ENCODE assay signal across 10 cellular contexts in genomic region chr17:43359469-43360105, GRCh38. TPM values are rescaled to one million over a fixed set of nuclear protein-coding genes. Genes with fewer than 3 reads are reported as not detected.
DNase-seq lines count a peak whose midpoint lies in the region; ATAC-seq and TF ChIP-seq lines count a peak whose summit lies in the region.
"Had no signal": no experiment of that assay in that cellular context is flagged by ENCODE, and none has a peak within 500 bp of the region (broad histone marks: within the 10 kb centered on the region; RNA-seq: fewer than 3 reads in every experiment).

No MANE protein-coding gene starts in this region.

- H3K36me3 Mint-ChIP-seq in CD8-positive, alpha-beta memory T cell, result peaks cover 0 to 14% (median 2%) of the 10 kb centered on the region in 3 donors
- peaks cover 52% of the 10 kb centered on the region for H3K36me3 Mint-ChIP-seq in effector memory CD8-positive, alpha-beta T cell (ENCODE audit: insufficient read depth)

- no CpG with 5 or more reads among the region's 17 CpGs for WGBS in trophoblast cell (ENCODE audit: extremely low coverage, insufficient coverage, insufficient read length)

- H3K4ac ChIP-seq in trophoblast cell (ENCODE audit: low read depth, low read length), result no peak overlapping the region

- peak overlapping the region; percentile 76 for H3K4me3 ChIP-seq in CD8-positive, alpha-beta memory T cell (ENCODE audit: low read length)
- H3K4me3 ChIP-seq in OCI-LY7 (ENCODE audit: low read depth, low read length, poor library complexity, severe bottlenecking) (peak overlapping the region; percentile 76), trophoblast cell (ENCODE audit: low read depth, low read length) (no peak overlapping the region)

- intact Hi-C loops in OCI-LY7 (cut with micrococcal nuclease; ENCODE audit: unreplicated experiment), result no loop called here

- peaks cover 11% of the 10 kb centered on the region for H3K4me1 ChIP-seq in CD8-positive, alpha-beta memory T cell (ENCODE audit: insufficient read depth, low read length)
- peaks cover 11% of the 10 kb centered on the region for H3K4me1 ChIP-seq in OCI-LY7 (ENCODE audit: insufficient read depth, low read length, poor library complexity, severe bottlenecking)
- H3K4me1 ChIP-seq in trophoblast cell (ENCODE audit: control insufficient read depth in 1 of 2, insufficient read depth in 2 of 2, low read length in 2 of 2), result peaks cover 0 to 7% of the 10 kb centered on the region in 2 experiments

- H4K91ac ChIP-seq in trophoblast cell (ENCODE audit: low read depth, low read length), result peak overlapping the region; percentile 13

- peaks cover 0 to 2% of the 10 kb centered on the region in 2 donors for H3K27me3 Mint-ChIP-seq in CD8-positive, alpha-beta memory T cell
- H3K27me3 Mint-ChIP-seq in effector memory CD8-positive, alpha-beta T cell, result peaks cover 6 to 9% of the 10 kb centered on the region in 2 donors

- H3K79me1 ChIP-seq in trophoblast cell (ENCODE audit: low read length), result peaks cover 15% of the 10 kb centered on the region

- no peak overlapping the region for H2BK12ac ChIP-seq in trophoblast cell (ENCODE audit: low read length)

- BruUV-seq in OCI-LY7 (replicated peaks; lab: Mats Ljungman, UMichigan), result no TSS peak

- H3K4me2 ChIP-seq in OCI-LY7 (ENCODE audit: low read length) (peak overlapping the region; percentile 76), trophoblast cell (ENCODE audit: low read length) (no peak overlapping the region)

- no peak overlapping the region for H2BK120ac ChIP-seq in trophoblast cell (ENCODE audit: insufficient read depth, low read length, poor library complexity)

- no peaks in the 10 kb centered on the region for H3K36me3 ChIP-seq in CD8-positive, alpha-beta memory T cell (ENCODE audit: insufficient read depth, low read length)
- H3K36me3 ChIP-seq in OCI-LY7 (ENCODE audit: insufficient read depth, low read length), result no peaks in the 10 kb centered on the region
- no peaks in the 10 kb centered on the region for H3K36me3 ChIP-seq in trophoblast cell (ENCODE audit: control insufficient read depth in 1 of 2, insufficient read depth in 2 of 2, low read length in 2 of 2)

- H2AK5ac ChIP-seq in trophoblast cell (ENCODE audit: low read length), result no peak overlapping the region

- H3K27ac Mint-ChIP-seq in CD8-positive, alpha-beta memory T cell, result peak overlapping the region; percentile 97 to 100 (median 100)
- peak overlapping the region; percentile 100 for H3K27ac Mint-ChIP-seq in effector memory CD8-positive, alpha-beta T cell

- no peak overlapping the region for H3K9ac ChIP-seq in trophoblast cell (ENCODE audit: low read length)

- H2AFZ ChIP-seq in OCI-LY7 (ENCODE audit: low read length) (no peak overlapping the region), trophoblast cell (ENCODE audit: insufficient read depth, low read length, poor library complexity) (no peak overlapping the region)

- H4K20me1 ChIP-seq in OCI-LY7 (ENCODE audit: insufficient read depth, low read length), result no peaks in the 10 kb centered on the region

- H3K79me2 ChIP-seq in OCI-LY7 (ENCODE audit: insufficient read depth, low read depth, low read length), result peaks cover 17% of the 10 kb centered on the region; the same call in 1 of the 2 replicates
- H3K79me2 ChIP-seq in trophoblast cell (ENCODE audit: control insufficient read depth, insufficient read depth, low read length, poor library complexity), result no peaks in the 10 kb centered on the region

- peaks cover 0 to 2% (median 0%) of the 10 kb centered on the region in 5 donors for H3K9me3 Mint-ChIP-seq in CD8-positive, alpha-beta memory T cell
- peaks cover 0 to 2% of the 10 kb centered on the region in 2 donors for H3K9me3 Mint-ChIP-seq in effector memory CD8-positive, alpha-beta T cell

- peaks cover 6 to 38% (median 18%) of the 10 kb centered on the region in 3 donors for H3K4me1 Mint-ChIP-seq in CD8-positive, alpha-beta memory T cell
- H3K4me1 Mint-ChIP-seq in effector memory CD8-positive, alpha-beta T cell (ENCODE audit: low read depth in 2 of 2), result peaks cover 30 to 35% of the 10 kb centered on the region in 2 donors

- DNase-seq in CD8-positive, alpha-beta memory T cell, result no peak
- DNase-seq in OCI-LY7 (ENCODE audit: low spot score) (no peak), trophoblast cell (no peak), amniotic stem cell (lab: John Stamatoyannopoulos, UW) (no peak), kidney glomerular epithelial cell (lab: John Stamatoyannopoulos, UW) (no peak), GM13976 (ENCODE audit: low spot score) (no peak)
- DNase-seq in effector memory CD8-positive, alpha-beta T cell, result no peak
- DNase-seq in central memory CD4-positive, alpha-beta T cell, result no peak
- DNase-seq: cerebellar nuclear complex, NCI-H2029 treated with DMSO at 0.1 percent for 48 hours had no signal

- ATAC-seq in effector memory CD8-positive, alpha-beta T cell (replicated peaks), result no peak

- peak overlapping the region; percentile 92 to 98 (median 95) for H3K4me3 Mint-ChIP-seq in CD8-positive, alpha-beta memory T cell
- peak overlapping the region; percentile 81 to 84 for H3K4me3 Mint-ChIP-seq in effector memory CD8-positive, alpha-beta T cell

- no peaks in the 10 kb centered on the region for H3K27me3 ChIP-seq in CD8-positive, alpha-beta memory T cell (ENCODE audit: insufficient read depth, low read length, poor library complexity, severe bottlenecking)
- H3K27me3 ChIP-seq in trophoblast cell (ENCODE audit: insufficient read depth, low read length), result no peaks in the 10 kb centered on the region

- POLR2A ChIA-PET in CD8-positive, alpha-beta memory T cell (lab: Charles Lee), result interaction anchor here (0.6 to 3.9 kb wide), 9 partner anchors 10 to 234 kb away, joined by 3 to 108 read pairs (median 17); partner anchors contain the start of genes ARL4D, BRCA1 and DHX8
- POLR2A ChIA-PET in OCI-LY7 (lab: Charles Lee), result interaction anchor here (1.6 kb wide), 1 partner anchor 125 kb away, joined by 12 read pairs; the partner anchor contains the start of gene DHX8

- H3K9me2 ChIP-seq in OCI-LY7 (ENCODE audit: insufficient read depth, low read length), result no peaks in the 10 kb centered on the region

- no peak overlapping the region for H2BK5ac ChIP-seq in trophoblast cell (ENCODE audit: low read depth, low read length, poor library complexity)

- TF ChIP-seq CTCF in OCI-LY7 (conservative IDR thresholded peaks at IDR 0.05; ENCODE audit: low read length) (no peak), GM13976 (IDR thresholded peaks at IDR 0.05; ENCODE audit: borderline replicate concordance, control extremely low read depth, extremely low read depth, insufficient read depth, missing control alignments) (no peak)

- H3K27ac ChIP-seq in CD8-positive, alpha-beta memory T cell (ENCODE audit: low read depth, low read length), result peak overlapping the region; percentile 98
- peak overlapping the region; percentile 95 for H3K27ac ChIP-seq in OCI-LY7 (ENCODE audit: low read depth, low read length, poor library complexity, severe bottlenecking)
- no peak overlapping the region for H3K27ac ChIP-seq in trophoblast cell (ENCODE audit: low read depth, low read length)

- H4K12ac ChIP-seq in trophoblast cell (ENCODE audit: low read depth, low read length), result no peak overlapping the region

- H3K9me3 ChIP-seq in CD8-positive, alpha-beta memory T cell (ENCODE audit: low read length), result no peaks in the 10 kb centered on the region
- no peaks in the 10 kb centered on the region for H3K9me3 ChIP-seq in OCI-LY7 (ENCODE audit: low read length)
- no peaks in the 10 kb centered on the region for H3K9me3 ChIP-seq in trophoblast cell (ENCODE audit: insufficient read depth, low read depth, low read length)

- no peak overlapping the region for H3K18ac ChIP-seq in trophoblast cell (ENCODE audit: low read length)

- H3K23ac ChIP-seq in trophoblast cell (ENCODE audit: low read length), result no peak overlapping the region

- CTCF ChIA-PET in CD8-positive, alpha-beta memory T cell (lab: Charles Lee), result interaction anchor here (1.6 to 3.4 kb wide), 5 partner anchors 9 to 124 kb away, joined by 4 to 15 read pairs (median 10); partner anchors contain the start of gene DHX8
- CTCF ChIA-PET in OCI-LY7 (lab: Charles Lee; ENCODE audit: unreplicated experiment), result no interaction called here

- no peak overlapping the region for H4K8ac ChIP-seq in trophoblast cell (ENCODE audit: low read depth, low read length)

- no peak overlapping the region for H3K14ac ChIP-seq in trophoblast cell (ENCODE audit: low read length)

- in situ Hi-C loops in GM13976 (cut with MboI; ENCODE audit: low sequenced_read_pairs, unreplicated experiment), result no loop called here

RNA-seq across cellular contexts. Expression of gene ARL4D, which starts 39.2 kb away (rescaled TPM):
- 1 to 10 TPM; 1.9 to 2.3 TPM for total RNA-seq in CD8-positive, alpha-beta memory T cell
- polyA plus RNA-seq in CD8-positive, alpha-beta memory T cell, result 1.9 TPM
- total RNA-seq in OCI-LY7 (2014; rRNA removed; shearing (Covaris generic)), result 0.64 and 1.4 TPM in 2 replicates
- 0.72 and 0.83 TPM in 2 replicates for total RNA-seq in OCI-LY7 (2022)
- 11.4 and 12.1 TPM in 2 replicates for polyA plus RNA-seq in trophoblast cell (2013)
